ENCODE assay signal across 7 cellular contexts in the genomic region with DNA sequence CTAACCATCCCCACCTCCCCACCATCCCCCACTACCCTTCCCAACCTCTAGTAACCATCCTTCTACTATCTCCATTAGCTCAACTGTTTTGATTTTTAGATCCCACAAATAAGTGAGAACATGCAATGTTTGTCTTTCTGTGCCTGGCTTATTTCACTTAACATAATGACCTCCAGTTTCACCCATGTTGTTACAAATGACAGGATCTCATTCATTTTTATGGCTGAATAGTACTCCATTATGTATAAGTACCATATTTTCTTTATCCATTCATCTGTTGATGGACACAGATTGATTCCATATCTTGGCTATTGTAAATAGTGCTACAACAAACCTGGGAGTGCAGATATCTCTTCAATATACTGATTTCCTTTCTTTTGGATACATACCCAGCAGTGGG. TPM values are rescaled to one million over a fixed set of nuclear protein-coding genes. Genes with fewer than 3 reads are reported as not detected.
A peak's percentile ranks its signal among the peaks of the same experiment; 100 is the strongest.
DNase-seq lines count a peak whose midpoint lies in the region; ATAC-seq, FAIRE-seq and TF ChIP-seq lines count a peak whose summit lies in the region.
"Not testable (repeated sequence)": the region's sequence is repeated elsewhere in the genome, so short reads cannot be mapped to it uniquely, and the experiment has no call there.

No MANE protein-coding gene starts in this region.

- H3K27ac Mint-ChIP-seq in CD14-positive monocyte, result peak overlapping the region in 6 of 7 donors; percentile 69 to 96 (median 91)
- H3K27ac Mint-ChIP-seq in activated T-cell treated with anti-CD3 and anti-CD28 coated beads, Interleukin-2, amount 50 U/mL, for 72 hours, result peak overlapping the region; percentile 91
- H3K27ac Mint-ChIP-seq in activated T-helper 2 cell treated with anti-CD3 and anti-CD28 coated beads, Interferon-gamma antibody, Interleukin-2, Interleukin-4, amounts not matched to agents 10 μg/mL and 5 μg/mL and 100 μg/mL, durations not matched to agents 14 hours and 24 hours and 36 hours, result peak overlapping the region; percentile 50

- peaks cover 38% of the 10 kb centered on the region for H3F3A ChIP-seq in DOHH2 (ENCODE audit: control insufficient read depth, insufficient read depth)

- not testable (repeated sequence) for H3K9me3 ChIP-seq in DOHH2 (ENCODE audit: control insufficient read depth, insufficient read depth, low read length); K562 (replicated peaks; ENCODE audit: control insufficient read depth, insufficient read depth, low read depth, low read length); neutrophil; subcutaneous abdominal adipose tissue (ENCODE audit: control insufficient read depth in 5 of 5, low read length in 5 of 5)

- H3K9me2 ChIP-seq in DOHH2 (replicated peaks; ENCODE audit: control insufficient read depth, low read length), result not testable (repeated sequence)

- not testable (repeated sequence) for H3K27me3 ChIP-seq in DOHH2 (ENCODE audit: control insufficient read depth, low read length); K562 (ENCODE audit: control insufficient read depth in 2 of 2, insufficient read depth in 2 of 2, low read length in 2 of 2); neutrophil; subcutaneous abdominal adipose tissue (ENCODE audit: control insufficient read depth in 5 of 5, insufficient read depth in 4 of 5, low read length in 5 of 5)

- not testable (repeated sequence) for H3K9me1 ChIP-seq in K562 (ENCODE audit: control insufficient read depth, insufficient read depth, low read length)

- CTCF ChIA-PET in K562 (lab: Yijun Ruan, JAX; ENCODE audit: low intra/inter-chr PET ratio), result not testable (repeated sequence)

- not testable (repeated sequence) for BruUV-seq in K562 (replicated peaks; lab: Mats Ljungman, UMichigan)

- intact Hi-C loops in CD14-positive monocyte (cut with micrococcal nuclease), result loop anchor here in 1 of 2 donors (5.0 kb wide), 1 partner anchor 102 kb away; a partner anchor contains a TSS
- intact Hi-C loops in activated T-helper 2 cell treated with anti-CD3 and anti-CD28 coated beads, Interferon-gamma antibody, Interleukin-2, Interleukin-4, amounts not matched to agents 10 μg/mL and 5 μg/mL and 100 μg/mL, durations not matched to agents 14 hours and 24 hours and 36 hours (cut with micrococcal nuclease); K562 (cut with micrococcal nuclease): not testable (repeated sequence)

- H3K4me3 Mint-ChIP-seq in CD14-positive monocyte; activated T-cell treated with anti-CD3 and anti-CD28 coated beads, Interleukin-2, amount 50 U/mL, for 72 hours; activated T-helper 2 cell treated with anti-CD3 and anti-CD28 coated beads, Interferon-gamma antibody, Interleukin-2, Interleukin-4, amounts not matched to agents 10 μg/mL and 5 μg/mL and 100 μg/mL, durations not matched to agents 14 hours and 24 hours and 36 hours (ENCODE audit: low read depth): not testable (repeated sequence)

- not testable (repeated sequence) for H3K9me3 Mint-ChIP-seq in CD14-positive monocyte; activated T-cell treated with anti-CD3 and anti-CD28 coated beads, Interleukin-2, amount 50 U/mL, for 72 hours; activated T-helper 2 cell treated with anti-CD3 and anti-CD28 coated beads, Interferon-gamma antibody, Interleukin-2, Interleukin-4, amounts not matched to agents 10 μg/mL and 5 μg/mL and 100 μg/mL, durations not matched to agents 14 hours and 24 hours and 36 hours

- H3K27me3 Mint-ChIP-seq in CD14-positive monocyte (ENCODE audit: low read depth in 3 of 3); activated T-cell treated with anti-CD3 and anti-CD28 coated beads, Interleukin-2, amount 50 U/mL, for 72 hours (ENCODE audit: low read depth); activated T-helper 2 cell treated with anti-CD3 and anti-CD28 coated beads, Interferon-gamma antibody, Interleukin-2, Interleukin-4, amounts not matched to agents 10 μg/mL and 5 μg/mL and 100 μg/mL, durations not matched to agents 14 hours and 24 hours and 36 hours (ENCODE audit: low read depth): not testable (repeated sequence)

- DNase-seq in CD14-positive monocyte (ENCODE audit: low spot score); activated T-cell treated with anti-CD3 and anti-CD28 coated beads, Interleukin-2, amount 50 U/mL, for 72 hours; activated T-helper 2 cell treated with anti-CD3 and anti-CD28 coated beads, Interferon-gamma antibody, Interleukin-2, Interleukin-4, amounts not matched to agents 10 μg/mL and 5 μg/mL and 100 μg/mL, durations not matched to agents 14 hours and 24 hours and 36 hours (ENCODE audit: low spot score); K562 (ENCODE audit: extremely low read depth in 1 of 4, low spot score in 3 of 4): not testable (repeated sequence)

- TF ChIP-seq EP300 in K562 (IDR thresholded peaks at IDR 0.05; ENCODE audit: low read length), result not testable (repeated sequence)

- H3K4me1 ChIP-seq in DOHH2 (ENCODE audit: control insufficient read depth, low read length), result peaks cover 97% of the 10 kb centered on the region
- peaks cover 20 to 23% of the 10 kb centered on the region in 2 experiments for H3K4me1 ChIP-seq in K562 (replicated peaks in 1 of 2; ENCODE audit: control insufficient read depth in 2 of 2, insufficient read depth in 2 of 2, low read length in 2 of 2)
- peaks cover 76 to 84% of the 10 kb centered on the region in 2 experiments for H3K4me1 ChIP-seq in neutrophil (ENCODE audit: control insufficient read depth in 1 of 2, insufficient read depth in 1 of 2, low read depth in 1 of 2, low read length in 1 of 2)
- H3K4me1 ChIP-seq in subcutaneous abdominal adipose tissue (ENCODE audit: control insufficient read depth in 5 of 5, insufficient read depth in 5 of 5, low read length in 5 of 5), result peaks cover 0 to 29% (median 20%) of the 10 kb centered on the region in 5 donors

- TF ChIP-seq POLR2A in K562 (conservative IDR thresholded peaks at IDR 0.05), result not testable (repeated sequence)

- not testable (repeated sequence) for H2AFZ ChIP-seq in K562 (ENCODE audit: low read depth, low read length)

- H3K79me2 ChIP-seq in DOHH2 (ENCODE audit: control insufficient read depth, low read length), result peaks cover 100% of the 10 kb centered on the region
- H3K79me2 ChIP-seq in K562 (ENCODE audit: control insufficient read depth, insufficient read depth, low read length), result peaks cover 91% of the 10 kb centered on the region

- H3K9ac ChIP-seq in K562 (ENCODE audit: insufficient read depth in 1 of 2, low read depth in 2 of 2, low read length in 2 of 2); subcutaneous abdominal adipose tissue (ENCODE audit: low read length in 5 of 5): not testable (repeated sequence)

- peaks cover 14 to 26% of the 10 kb centered on the region in 2 donors for H3K36me3 Mint-ChIP-seq in CD14-positive monocyte
- H3K36me3 Mint-ChIP-seq in activated T-cell treated with anti-CD3 and anti-CD28 coated beads, Interleukin-2, amount 50 U/mL, for 72 hours (ENCODE audit: insufficient read depth in 2 of 2), result not testable (repeated sequence)
- peaks cover 35% of the 10 kb centered on the region for H3K36me3 Mint-ChIP-seq in activated T-helper 2 cell treated with anti-CD3 and anti-CD28 coated beads, Interferon-gamma antibody, Interleukin-2, Interleukin-4, amounts not matched to agents 10 μg/mL and 5 μg/mL and 100 μg/mL, durations not matched to agents 14 hours and 24 hours and 36 hours (ENCODE audit: low read depth)

- H3K27ac ChIP-seq in DOHH2 (ENCODE audit: low read depth, low read length) (peak overlapping the region; percentile 26; the same call in 1 of the 2 replicates), neutrophil (peak overlapping the region; percentile 95), subcutaneous abdominal adipose tissue (ENCODE audit: low read depth, low read length) (peak overlapping the region; percentile 41)
- H3K27ac ChIP-seq in K562 (ENCODE audit: extremely low read depth, low read depth, low read length), result not testable (repeated sequence)

- POLR2A ChIA-PET in K562 (lab: Yijun Ruan, JAX), result not testable (repeated sequence)

- not testable (repeated sequence) for TF ChIP-seq RAD21 in K562 (CRISPR knock-in tag; conservative IDR thresholded peaks at IDR 0.05 in 1 of 2, IDR thresholded peaks at IDR 0.05 in 1 of 2)

- in situ Hi-C loops in K562 (cut with MboI), result not testable (repeated sequence)

- FAIRE-seq in K562 (lab: Jason Lieb, UNC), result not testable (repeated sequence)

- H3K4me3 ChIP-seq in DOHH2 (ENCODE audit: low read length); K562; subcutaneous abdominal adipose tissue (ENCODE audit: low read depth in 1 of 5, low read length in 5 of 5): not testable (repeated sequence)
- H3K4me3 ChIP-seq in neutrophil (ENCODE audit: low read depth in 1 of 2, low read length in 1 of 2), result peak overlapping the region in 1 of 2 experiments; percentile 36

- peak overlapping the region; percentile 27; the same call in 1 of the 2 replicates for H3K4me2 ChIP-seq in DOHH2 (ENCODE audit: low read length)
- H3K4me2 ChIP-seq in K562 (ENCODE audit: insufficient read depth, low read length), result not testable (repeated sequence)

- H3K4me1 Mint-ChIP-seq in CD14-positive monocyte, result peaks cover 67% of the 10 kb centered on the region
- H3K4me1 Mint-ChIP-seq in activated T-cell treated with anti-CD3 and anti-CD28 coated beads, Interleukin-2, amount 50 U/mL, for 72 hours (ENCODE audit: low read depth), result peaks cover 55% of the 10 kb centered on the region
- H3K4me1 Mint-ChIP-seq in activated T-helper 2 cell treated with anti-CD3 and anti-CD28 coated beads, Interferon-gamma antibody, Interleukin-2, Interleukin-4, amounts not matched to agents 10 μg/mL and 5 μg/mL and 100 μg/mL, durations not matched to agents 14 hours and 24 hours and 36 hours (ENCODE audit: low read depth), result peaks cover 35% of the 10 kb centered on the region

- peaks cover 39% of the 10 kb centered on the region for H3K36me3 ChIP-seq in DOHH2 (ENCODE audit: control insufficient read depth, low read length)
- peaks cover 17% of the 10 kb centered on the region; the same call in 2 of the 3 replicates for H3K36me3 ChIP-seq in K562 (ENCODE audit: control insufficient read depth, insufficient read depth, low read length)
- H3K36me3 ChIP-seq in neutrophil; subcutaneous abdominal adipose tissue (ENCODE audit: control insufficient read depth in 5 of 5, insufficient read depth in 5 of 5, low read length in 5 of 5): not testable (repeated sequence)

- not testable (repeated sequence) for TF ChIP-seq CTCF in CD14-positive monocyte (IDR thresholded peaks at IDR 0.05); DOHH2 (IDR thresholded peaks at IDR 0.05; ENCODE audit: low read depth, low read length, poor library complexity, severe bottlenecking); K562 (IDR thresholded peaks at IDR 0.05 in 2 of 3, conservative IDR thresholded peaks at IDR 0.05 in 1 of 3; ENCODE audit: insufficient read depth in 2 of 3, low read depth in 1 of 3, low read length in 3 of 3); neutrophil (IDR thresholded peaks at IDR 0.05)

- ATAC-seq in activated T-cell treated with anti-CD3 and anti-CD28 coated beads, Interleukin-2, amount 50 U/mL, for 72 hours (replicated peaks in 1 of 2); K562: not testable (repeated sequence)

- H4K20me1 ChIP-seq in DOHH2 (ENCODE audit: control insufficient read depth, insufficient read depth, low read depth, low read length), result not testable (repeated sequence)
- peaks cover 40% of the 10 kb centered on the region for H4K20me1 ChIP-seq in K562 (replicated peaks; ENCODE audit: control insufficient read depth, insufficient read depth, low read length)

RNA-seq across cellular contexts. Expression of a gene that starts 7.1 kb away (rescaled TPM):
- 10 to 100 TPM; 14.8 to 19.1 TPM for polyA plus RNA-seq in CD14-positive monocyte
- 10 to 100 TPM; 62.8 to 76.5 TPM for total RNA-seq in activated T-cell treated with anti-CD3 and anti-CD28 coated beads, Interleukin-2, amount 50 U/mL, for 72 hours
- 62.6 and 63.3 TPM in 2 replicates for total RNA-seq in activated T-helper 2 cell treated with anti-CD3 and anti-CD28 coated beads, Interferon-gamma antibody, Interleukin-2, Interleukin-4, amounts not matched to agents 10 μg/mL and 5 μg/mL and 100 μg/mL, durations not matched to agents 14 hours and 24 hours and 36 hours
- 63.6 and 136 TPM in 2 replicates for total RNA-seq in K562 (2011; cell fraction: chromatin; rRNA removed; ENCODE audit: low replicate concordance)
- total RNA-seq in K562 (2011; cell fraction: nucleolus; rRNA removed), result 26.2 and 34.3 TPM in 2 replicates
- total RNA-seq in K562 (2011; cell fraction: nucleoplasm; rRNA removed), result 68.0 and 110 TPM in 2 replicates
- total RNA-seq in K562 (2014; rRNA removed), result 28.5 and 33.3 TPM in 2 replicates
- total RNA-seq in K562 (2014; rRNA removed; fragmentation: Illumina TruSeq; extraction: Trizol), result 51.7 and 52.3 TPM in 2 replicates
- 41.6 and 49.2 TPM in 2 replicates for total RNA-seq in K562 (2015; rRNA removed; fragmentation: Illumina TruSeq; extraction: Trizol)
- 44.8 and 46.3 TPM in 2 replicates for total RNA-seq in K562 (2021)
- 31.1 and 33.5 TPM in 2 replicates for polyA plus RNA-seq in K562 (2011; rRNA removed)
- polyA plus RNA-seq in K562 (2011; cell fraction: cytosol; rRNA removed), result 7.2 and 16.6 TPM in 2 replicates
- 35.3 and 51.1 TPM in 2 replicates for polyA plus RNA-seq in K562 (2011; cell fraction: nucleus; rRNA removed)
- 21.9 and 25.1 TPM in 2 replicates for polyA plus RNA-seq in K562 (2012)
- 37.6 and 43.7 TPM in 2 replicates for polyA plus RNA-seq in K562 (2014; fragmentation: Illumina TruSeq; extraction: Trizol)
- 10 to 100 TPM; 14.9 to 23.6 TPM for polyA plus RNA-seq in K562 (2014; fragmentation: Nextera tagmentation; extraction: Ambion mirVana)
- 34.0 and 36.8 TPM in 2 replicates for polyA plus RNA-seq in K562 (2014; rRNA removed)
- 47.1 and 79.1 TPM in 2 replicates for polyA minus RNA-seq in K562 (2011; rRNA and poly(A)+ RNA removed)
- 20.4 and 21.0 TPM in 2 replicates for polyA minus RNA-seq in K562 (2011; cell fraction: cytosol; rRNA and poly(A)+ RNA removed)
- polyA minus RNA-seq in K562 (2011; cell fraction: nucleus; rRNA and poly(A)+ RNA removed), result 22.8 and 45.4 TPM in 2 replicates

RNA-seq across cellular contexts. Expression of a gene that starts 23.0 kb away (rescaled TPM):
- 1 to 10 TPM; 6.0 to 6.4 TPM for polyA plus RNA-seq in CD14-positive monocyte
- 10 to 100 TPM; 19.6 to 20.8 TPM for total RNA-seq in activated T-cell treated with anti-CD3 and anti-CD28 coated beads, Interleukin-2, amount 50 U/mL, for 72 hours
- total RNA-seq in activated T-helper 2 cell treated with anti-CD3 and anti-CD28 coated beads, Interferon-gamma antibody, Interleukin-2, Interleukin-4, amounts not matched to agents 10 μg/mL and 5 μg/mL and 100 μg/mL, durations not matched to agents 14 hours and 24 hours and 36 hours, result 26.1 and 26.3 TPM in 2 replicates
- 84.4 and 88.6 TPM in 2 replicates for total RNA-seq in K562 (2011; cell fraction: chromatin; rRNA removed; ENCODE audit: low replicate concordance)
- 41.8 and 47.2 TPM in 2 replicates for total RNA-seq in K562 (2011; cell fraction: nucleolus; rRNA removed)
- total RNA-seq in K562 (2011; cell fraction: nucleoplasm; rRNA removed), result 67.8 and 84.8 TPM in 2 replicates
- total RNA-seq in K562 (2014; rRNA removed), result 19.5 and 29.8 TPM in 2 replicates
- total RNA-seq in K562 (2014; rRNA removed; fragmentation: Illumina TruSeq; extraction: Trizol), result 20.1 and 23.1 TPM in 2 replicates
- 20.8 and 21.8 TPM in 2 replicates for total RNA-seq in K562 (2015; rRNA removed; fragmentation: Illumina TruSeq; extraction: Trizol)
- total RNA-seq in K562 (2021), result 20.5 and 21.1 TPM in 2 replicates
- 21.7 and 24.6 TPM in 2 replicates for polyA plus RNA-seq in K562 (2011; rRNA removed)
- 21.5 and 22.3 TPM in 2 replicates for polyA plus RNA-seq in K562 (2011; cell fraction: cytosol; rRNA removed)
- polyA plus RNA-seq in K562 (2011; cell fraction: nucleus; rRNA removed), result 27.9 and 29.2 TPM in 2 replicates
- 16.4 and 19.9 TPM in 2 replicates for polyA plus RNA-seq in K562 (2012)
- polyA plus RNA-seq in K562 (2014; fragmentation: Illumina TruSeq; extraction: Trizol), result 24.8 and 25.1 TPM in 2 replicates
- 1 to 10 TPM; 5.0 to 6.5 TPM for polyA plus RNA-seq in K562 (2014; fragmentation: Nextera tagmentation; extraction: Ambion mirVana)
- polyA plus RNA-seq in K562 (2014; rRNA removed), result 16.8 and 20.2 TPM in 2 replicates
- polyA minus RNA-seq in K562 (2011; rRNA and poly(A)+ RNA removed), result 24.4 and 25.1 TPM in 2 replicates
- polyA minus RNA-seq in K562 (2011; cell fraction: cytosol; rRNA and poly(A)+ RNA removed), result 11.6 and 18.0 TPM in 2 replicates
- 14.3 and 22.0 TPM in 2 replicates for polyA minus RNA-seq in K562 (2011; cell fraction: nucleus; rRNA and poly(A)+ RNA removed)
